ENCODE assay signal across 9 cellular contexts in the genomic region with DNA sequence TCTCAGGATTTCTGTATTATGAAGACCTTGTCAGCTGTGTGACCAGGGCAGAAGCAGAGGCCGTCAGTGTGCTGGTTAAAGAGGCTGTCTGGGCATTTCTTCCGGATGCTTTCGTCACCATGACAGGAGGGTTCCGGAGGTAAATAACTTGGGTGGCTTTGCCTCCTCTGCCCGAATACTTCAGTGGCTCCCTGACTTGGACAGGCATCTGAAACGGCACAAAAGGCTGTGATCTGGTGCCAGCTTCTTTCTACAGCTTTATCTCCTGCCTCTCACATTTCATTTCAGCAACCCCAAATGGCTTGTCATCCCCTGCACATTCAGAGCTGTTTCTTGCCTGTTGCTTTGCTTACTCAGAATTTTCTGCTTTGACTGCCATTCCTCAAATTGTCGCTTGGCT. TPM values are rescaled to one million over a fixed set of nuclear protein-coding genes. Genes with fewer than 3 reads are reported as not detected.
"Had no signal": no experiment of that assay in that cellular context is flagged by ENCODE, and none has a peak within 500 bp of the region (broad histone marks: within the 10 kb centered on the region; RNA-seq: fewer than 3 reads in every experiment).

No MANE protein-coding gene starts in this region.

- FAIRE-seq: H1, H54, HepG2 had no signal

- DNase-seq: H9, HCEC 1CT, HFFc6 had no signal

- H3K27ac ChIP-seq: HL-60 had no signal

- ATAC-seq: GM23338, HepG2 had no signal

- H3K4me3 ChIP-seq: GM23338 had no signal

RNA-seq across cellular contexts. Expression of a gene that starts 23.2 kb away (rescaled TPM):
- total RNA-seq: GM23338, H1, H9, HepG2, HFFc6, HT1080 had no signal

RNA-seq across cellular contexts. Expression of a gene that starts 31.3 kb away (rescaled TPM):
- total RNA-seq: GM23338, H1, H9, HepG2, HFFc6, HT1080 had no signal

RNA-seq across cellular contexts. Expression of a gene that starts 56.1 kb away (rescaled TPM):
- total RNA-seq: GM23338, H1, H9, HepG2, HFFc6, HT1080 had no signal
